21 cellular contexts compared by ENCODE assay signal in the genomic region with DNA sequence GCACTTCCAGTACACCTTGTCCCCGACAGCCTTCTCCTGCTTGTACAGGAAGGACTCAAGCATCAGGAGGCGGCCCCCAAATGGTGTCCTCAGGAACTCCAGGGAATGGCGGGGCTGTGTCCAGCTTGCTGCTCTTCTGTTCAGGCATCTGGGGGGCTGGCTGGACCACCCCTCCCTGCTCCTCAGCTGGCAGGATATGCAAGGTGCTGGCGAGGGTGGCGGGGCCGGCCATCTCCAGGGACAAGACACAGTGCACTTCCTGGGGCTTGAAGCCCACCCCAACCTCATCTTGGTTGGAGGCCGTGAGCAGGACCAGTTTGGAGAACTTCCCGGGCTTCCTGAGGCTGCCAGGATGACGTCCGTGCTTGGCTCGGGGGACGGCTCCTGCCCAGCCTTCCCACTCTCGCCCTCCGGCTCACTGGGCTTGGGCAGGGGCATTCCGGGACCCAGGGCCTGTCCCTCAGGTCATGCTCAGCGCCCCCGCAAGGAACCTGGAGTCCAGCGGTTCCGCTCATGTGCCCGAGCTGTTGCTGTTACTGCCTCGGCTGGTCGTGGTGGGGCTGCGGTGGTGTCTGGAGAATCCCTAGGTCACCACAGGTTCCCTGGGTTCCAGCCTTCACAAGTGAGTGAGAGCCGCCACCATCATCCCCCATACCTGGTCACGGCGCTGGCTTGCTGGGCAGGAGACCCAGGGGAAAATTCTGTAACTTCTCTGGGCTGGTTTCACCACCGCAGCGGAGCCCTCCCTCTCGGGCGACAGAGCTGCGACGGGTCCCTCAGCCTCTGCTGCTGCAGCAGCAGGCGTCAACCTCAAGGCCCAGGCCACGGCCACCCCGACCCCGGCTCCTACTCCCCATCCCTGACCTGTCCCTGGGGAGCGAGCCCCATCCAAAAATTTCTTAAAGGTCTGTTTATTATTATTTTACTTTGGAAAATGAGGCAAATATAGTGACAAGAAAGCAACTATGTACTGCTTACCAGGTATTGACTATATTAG.
"Had no signal": no experiment of that assay in that cellular context is flagged by ENCODE, and none has a peak within 500 bp of the region (broad histone marks: within the 10 kb centered on the region; RNA-seq: fewer than 3 reads in every experiment).

No MANE protein-coding gene starts in this region.

- H3K9me3 ChIP-seq: ascending aorta, body of pancreas had no signal

- H3K4me1 ChIP-seq: ascending aorta, body of pancreas had no signal

- H3K36me3 ChIP-seq: ascending aorta had no signal

- H3K27me3 ChIP-seq: ascending aorta, body of pancreas had no signal

- H3K27ac ChIP-seq: ascending aorta, body of pancreas had no signal

- DNase-seq: activated CD4-positive, alpha-beta T cell treated with anti-CD3 and anti-CD28 coated beads for 48 hours; activated CD4-positive, alpha-beta T cell treated with anti-CD3 and anti-CD28 coated beads, Interleukin-2, amount 50 U/mL, for 4 hours; activated CD4-positive, CD25-positive, alpha-beta regulatory T cell treated with anti-CD3 and anti-CD28 coated beads, Interleukin-2, amount 50 U/mL, for 72 hours; activated CD8-positive, alpha-beta memory T cell treated with anti-CD3 and anti-CD28 coated beads, Interleukin-2, amount 50 U/mL, for 48 hours; activated CD8-positive, alpha-beta T cell treated with anti-CD3 and anti-CD28 coated beads, Interleukin-2, amount 10 ng/mL, durations not matched to agents 7 days and 5 days; activated naive CD4-positive, alpha-beta T cell treated with Interleukin-2 at 50 U/mL for 16 hours; activated naive CD8-positive, alpha-beta T cell treated with anti-CD3 and anti-CD28 coated beads, Interleukin-2, amount 50 U/mL, for 24 hours; activated T-cell treated with anti-CD3 and anti-CD28 coated beads, Interleukin-2, amount 50 U/mL, for 1 hour; amniotic stem cell; body of pancreas; central memory CD4-positive, alpha-beta T cell; NCI-H1092; NCI-H1417; NCI-H1930; NCI-H2171; NCI-H226; NCI-H510A treated with DMSO at 0.1 percent for 48 hours; PC-3; SHP77 treated with DMSO at 0.1 percent for 48 hours had no signal

- H3K4me3 ChIP-seq: ascending aorta, body of pancreas had no signal

- ATAC-seq: activated CD8-positive, alpha-beta T cell treated with anti-CD3 and anti-CD28 coated beads, Interleukin-2, amount 10 ng/mL, durations not matched to agents 7 days and 5 days; activated naive CD4-positive, alpha-beta T cell treated with anti-CD3 and anti-CD28 coated beads, Interleukin-2, amount 50 U/mL, for 72 hours; body of pancreas; PC-3 had no signal
